ENCODE assay signal across 12 cellular contexts in genomic region chr17:55587608-55588139, GRCh38.
DNase-seq lines count a peak whose midpoint lies in the region; TF ChIP-seq lines count a peak whose summit lies in the region.
"Had no signal": no experiment of that assay in that cellular context is flagged by ENCODE, and none has a peak within 500 bp of the region (broad histone marks: within the 10 kb centered on the region; RNA-seq: fewer than 3 reads in every experiment).

No MANE protein-coding gene starts in this region.

- TF ChIP-seq POLR2A in testis (IDR thresholded peaks at IDR 0.05) = no peak

- H3K4me3 ChIP-seq in liver (ENCODE audit: low read depth in 1 of 3, low read length in 3 of 3) (no peak overlapping the region), testis (no peak overlapping the region), Karpas-422 (ENCODE audit: low read length) (no peak overlapping the region)

- TF ChIP-seq CTCF in liver (IDR thresholded peaks at IDR 0.05; ENCODE audit: low read depth, low read length, missing input control) (no peak), testis (IDR thresholded peaks at IDR 0.05) (no peak)

- H3K9me2 ChIP-seq in Karpas-422 (replicated peaks; ENCODE audit: insufficient read depth, low read length) = no peaks in the 10 kb centered on the region

- H3K79me2 ChIP-seq in Karpas-422 (ENCODE audit: low read length) = no peaks in the 10 kb centered on the region

- H2AFZ ChIP-seq in Karpas-422 (ENCODE audit: low read length) = no peak overlapping the region

- H3K4me1 ChIP-seq in liver (ENCODE audit: control insufficient read depth in 4 of 4, insufficient read depth in 4 of 4, low read length in 3 of 4) (peaks cover 0 to 25% (median 4%) of the 10 kb centered on the region in 4 donors), testis (peaks cover 7% of the 10 kb centered on the region), Karpas-422 (ENCODE audit: low read length) (no peaks in the 10 kb centered on the region)

- WGBS in liver = 81% methylated on average over 9 of the region's 9 CpGs
- 38 to 42% methylated on average over 9 of the region's 9 CpGs for WGBS in testis, 2 donors

- H3K27ac ChIP-seq in liver (ENCODE audit: low read depth in 1 of 2, low read length in 2 of 2) = no peak overlapping the region
- H3K27ac ChIP-seq in testis = no peak overlapping the region
- no peak overlapping the region for H3K27ac ChIP-seq in Karpas-422 (ENCODE audit: low read length)

- H3K36me3 ChIP-seq in liver (ENCODE audit: control insufficient read depth in 4 of 4, insufficient read depth in 3 of 4, low read depth in 1 of 4, low read length in 3 of 4) (no peaks in the 10 kb centered on the region), testis (ENCODE audit: low read depth, missing control alignments) (no peaks in the 10 kb centered on the region), Karpas-422 (ENCODE audit: insufficient read depth, low read length) (no peaks in the 10 kb centered on the region)

- intact Hi-C loops in testis (cut with DNase I; ENCODE audit: low total_unique reads) = no loop called here

- H3K27me3 ChIP-seq in liver (ENCODE audit: control insufficient read depth in 4 of 4, insufficient read depth in 4 of 4, low read length in 3 of 4) (no peaks in the 10 kb centered on the region), testis (no peaks in the 10 kb centered on the region), Karpas-422 (ENCODE audit: low read length) (no peaks in the 10 kb centered on the region)

- DNase-seq in NCI-H2227 (lab: John Stamatoyannopoulos, UW; ENCODE audit: unreplicated experiment) = peak; percentile 70
- peak; percentile 82 for DNase-seq in fibroblast of gingiva (ENCODE audit: low read depth)
- peak; percentile 65 for DNase-seq in testis
- DNase-seq in RPMI8226 = no peak
- no peak for DNase-seq in Karpas-422
- no peak for DNase-seq in cerebellar nuclear complex (lab: John Stamatoyannopoulos, UW)
- DNase-seq in NOMO-1 treated with DMSO at 0.1 percent for 48 hours (lab: John Stamatoyannopoulos, UW; ENCODE audit: unreplicated experiment) = no peak
- DNase-seq: amygdala, C1 segment of cervical spinal cord, H7, T-cell had no signal

- no peaks in the 10 kb centered on the region for H4K20me1 ChIP-seq in Karpas-422 (ENCODE audit: insufficient read depth, low read depth, low read length)

- no peaks in the 10 kb centered on the region for H3K9me3 ChIP-seq in liver (ENCODE audit: control insufficient read depth in 4 of 4, low read length in 3 of 4)
- H3K9me3 ChIP-seq in testis = no peaks in the 10 kb centered on the region
- H3K9me3 ChIP-seq in Karpas-422 (ENCODE audit: low read length) = no peaks in the 10 kb centered on the region

- TF ChIP-seq RAD21 in liver (IDR thresholded peaks at IDR 0.05) = no peak

- H3K4me2 ChIP-seq in Karpas-422 (ENCODE audit: low read depth, low read length, poor library complexity, severe bottlenecking) = no peak overlapping the region

- no peak overlapping the region for H3K9ac ChIP-seq in liver (ENCODE audit: low read depth in 1 of 2, low read length in 2 of 2)
- H3K9ac ChIP-seq in Karpas-422 (ENCODE audit: low read length) = no peak overlapping the region

TF ChIP-seq in liver, 16 proteins besides CTCF, POLR2A, EP300 and RAD21:
- TF ChIP-seq ATF3 (IDR thresholded peaks at IDR 0.05) = no peak
- peak; percentile 46 for TF ChIP-seq NR2F2 (IDR thresholded peaks at IDR 0.05)

Comparison
In these comparisons a context has a peak if more than half of its experiments do, and no peak if none do; other contexts are left out.
1. DNase-seq: peak in NCI-H2227 (single experiment), fibroblast of gingiva (single experiment) and testis (single experiment); none in RPMI8226 (single experiment), Karpas-422 (single experiment), cerebellar nuclear complex (0 of 2) and NOMO-1 treated with DMSO at 0.1 percent for 48 hours (single experiment).